ENCODE assay signal across 18 cellular contexts in the genomic region with DNA sequence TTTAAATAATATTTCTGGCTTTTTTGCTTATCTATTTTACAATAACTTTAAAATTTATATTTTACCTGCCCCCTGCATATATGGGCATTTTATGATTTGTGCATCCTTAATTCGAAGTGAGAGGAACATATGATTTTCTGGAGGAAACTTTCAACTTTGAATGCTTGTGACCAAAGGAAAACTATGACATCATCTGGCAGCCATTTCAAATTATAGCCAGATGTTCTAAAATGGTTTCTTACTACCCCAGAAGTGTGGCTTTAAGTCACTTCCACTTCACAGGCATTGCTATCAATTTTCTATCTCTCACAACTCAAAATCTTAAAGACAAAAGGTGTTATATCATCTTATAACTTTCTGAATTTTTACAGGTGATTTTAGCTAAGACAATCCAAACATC.
"Had no signal": no experiment of that assay in that cellular context is flagged by ENCODE, and none has a peak within 500 bp of the region (broad histone marks: within the 10 kb centered on the region; RNA-seq: fewer than 3 reads in every experiment).

No MANE protein-coding gene starts in this region.

- H3K27me3 Mint-ChIP-seq: activated B cell treated with CpG ODN at 0.5 μM for 24 hours; activated CD4-positive, alpha-beta memory T cell treated with anti-CD3 and anti-CD28 coated beads, Interleukin-2, amount 10 ng/mL, durations not matched to agents 7 days and 5 days; activated naive CD8-positive, alpha-beta T cell treated with anti-CD3 and anti-CD28 coated beads, Interleukin-2, amount 10 ng/mL, durations not matched to agents 7 days and 5 days; activated T-helper 17 cell treated with anti-CD3 and anti-CD28 coated beads, Interleukin-2, amount 50 U/mL, for 72 hours; brain had no signal

- H3K9me3 ChIP-seq: prostate gland, right atrium auricular region, suprapubic skin, vagina had no signal

- H3K4me1 ChIP-seq: prostate gland, right atrium auricular region, suprapubic skin, vagina had no signal

- H2AFZ ChIP-seq: hepatocyte had no signal

- H3K36me3 Mint-ChIP-seq: activated naive CD8-positive, alpha-beta T cell treated with anti-CD3 and anti-CD28 coated beads, Interleukin-2, amount 10 ng/mL, durations not matched to agents 7 days and 5 days; naive thymus-derived CD8-positive, alpha-beta T cell had no signal

- H3K27ac Mint-ChIP-seq: activated B cell treated with CpG ODN at 0.5 μM for 24 hours; activated CD4-positive, alpha-beta memory T cell treated with anti-CD3 and anti-CD28 coated beads, Interleukin-2, amount 10 ng/mL, durations not matched to agents 7 days and 5 days; activated naive CD8-positive, alpha-beta T cell treated with anti-CD3 and anti-CD28 coated beads, Interleukin-2, amount 10 ng/mL, durations not matched to agents 7 days and 5 days; activated T-helper 17 cell treated with anti-CD3 and anti-CD28 coated beads, Interleukin-2, amount 50 U/mL, for 72 hours; brain; naive thymus-derived CD8-positive, alpha-beta T cell had no signal

- DNase-seq: activated B cell treated with CpG ODN at 0.5 μM for 24 hours; activated CD4-positive, alpha-beta memory T cell treated with anti-CD3 and anti-CD28 coated beads, Interleukin-2, amount 10 ng/mL, durations not matched to agents 7 days and 5 days; activated CD4-positive, alpha-beta T cell treated with anti-CD3 and anti-CD28 coated beads for 48 hours; activated naive CD4-positive, alpha-beta T cell; activated naive CD8-positive, alpha-beta T cell treated with anti-CD3 and anti-CD28 coated beads, Interleukin-2, amount 10 ng/mL, durations not matched to agents 7 days and 5 days; activated T-cell treated with anti-CD3 and anti-CD28 coated beads, Interleukin-2, amount 50 U/mL, for 1 hour; caudate nucleus; mesenchymal stem cell; naive thymus-derived CD8-positive, alpha-beta T cell; stimulated activated naive CD8-positive, alpha-beta T cell treated with anti-CD3 and anti-CD28 coated beads, Interleukin-15, Interleukin-2, amounts not matched to agents 100 U/mL and 50 U/mL, for 24 hours; trophoblast cell had no signal

- ATAC-seq: activated T-helper 17 cell treated with anti-CD3 and anti-CD28 coated beads, Interleukin-2, amount 50 U/mL, for 72 hours; naive thymus-derived CD8-positive, alpha-beta T cell; stimulated activated naive CD8-positive, alpha-beta T cell treated with anti-CD3 and anti-CD28 coated beads, Interleukin-15, Interleukin-2, amounts not matched to agents 100 U/mL and 50 U/mL, for 24 hours had no signal

- H3K27me3 ChIP-seq: hepatocyte, right atrium auricular region, suprapubic skin, vagina had no signal

- H3K4me3 ChIP-seq: hepatocyte, prostate gland, right atrium auricular region, suprapubic skin, vagina had no signal

- H3K4me2 ChIP-seq: hepatocyte had no signal

- H3K4me3 Mint-ChIP-seq: activated B cell treated with CpG ODN at 0.5 μM for 24 hours; activated CD4-positive, alpha-beta memory T cell treated with anti-CD3 and anti-CD28 coated beads, Interleukin-2, amount 10 ng/mL, durations not matched to agents 7 days and 5 days; activated naive CD8-positive, alpha-beta T cell treated with anti-CD3 and anti-CD28 coated beads, Interleukin-2, amount 10 ng/mL, durations not matched to agents 7 days and 5 days; activated T-helper 17 cell treated with anti-CD3 and anti-CD28 coated beads, Interleukin-2, amount 50 U/mL, for 72 hours; brain; naive thymus-derived CD8-positive, alpha-beta T cell had no signal

- H3K4me1 Mint-ChIP-seq: activated B cell treated with CpG ODN at 0.5 μM for 24 hours; activated CD4-positive, alpha-beta memory T cell treated with anti-CD3 and anti-CD28 coated beads, Interleukin-2, amount 10 ng/mL, durations not matched to agents 7 days and 5 days; activated naive CD8-positive, alpha-beta T cell treated with anti-CD3 and anti-CD28 coated beads, Interleukin-2, amount 10 ng/mL, durations not matched to agents 7 days and 5 days; activated T-helper 17 cell treated with anti-CD3 and anti-CD28 coated beads, Interleukin-2, amount 50 U/mL, for 72 hours; brain; naive thymus-derived CD8-positive, alpha-beta T cell had no signal

- H3K27ac ChIP-seq: hepatocyte, prostate gland, right atrium auricular region, suprapubic skin, vagina had no signal

- H3K9me3 Mint-ChIP-seq: activated CD4-positive, alpha-beta memory T cell treated with anti-CD3 and anti-CD28 coated beads, Interleukin-2, amount 10 ng/mL, durations not matched to agents 7 days and 5 days; activated naive CD8-positive, alpha-beta T cell treated with anti-CD3 and anti-CD28 coated beads, Interleukin-2, amount 10 ng/mL, durations not matched to agents 7 days and 5 days; activated T-helper 17 cell treated with anti-CD3 and anti-CD28 coated beads, Interleukin-2, amount 50 U/mL, for 72 hours had no signal

- H3K79me2 ChIP-seq: hepatocyte had no signal

- H3K36me3 ChIP-seq: prostate gland, right atrium auricular region, suprapubic skin, vagina had no signal
